In the genomic region with DNA sequence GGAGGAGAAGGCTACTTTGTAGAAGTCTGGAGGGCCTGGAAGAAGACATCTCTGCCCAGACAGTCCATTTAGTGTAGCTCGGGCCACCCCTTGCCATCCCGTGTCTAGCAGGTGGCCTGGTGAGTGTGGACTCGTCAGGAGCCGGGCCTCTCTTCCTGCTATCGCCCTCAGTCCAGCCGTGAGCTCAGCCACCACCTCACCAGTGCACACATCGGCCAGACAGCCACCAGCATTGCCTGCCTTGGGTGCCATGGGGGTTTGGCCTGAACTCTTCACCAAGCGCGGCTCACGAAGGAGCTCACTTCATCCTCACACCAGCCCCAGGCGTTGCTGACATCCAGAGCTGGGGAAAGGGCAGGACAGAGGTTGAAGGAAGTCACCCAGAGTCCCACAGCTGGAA, we compare ENCODE assay signal across 19 cellular contexts. TPM values are rescaled to one million over a fixed set of nuclear protein-coding genes. Genes with fewer than 3 reads are reported as not detected.
DNase-seq lines count a peak whose midpoint lies in the region; ATAC-seq, FAIRE-seq and TF ChIP-seq lines count a peak whose summit lies in the region.
"Had no signal": no experiment of that assay in that cellular context is flagged by ENCODE, and none has a peak within 500 bp of the region (broad histone marks: within the 10 kb centered on the region; RNA-seq: fewer than 3 reads in every experiment).

No MANE protein-coding gene starts in this region.

- no peak overlapping the region for H3T11ph ChIP-seq in H9 (ENCODE audit: low read length)

- peak; percentile 52 for DNase-seq in GM06990 (ENCODE audit: extremely low read depth, insufficient read length)
- peak; percentile 24 for DNase-seq in H9
- no peak for DNase-seq in HepG2 (ENCODE audit: low spot score)
- DNase-seq in stimulated activated naive B cell treated with anti-CD40 and anti-IgM and Interleukin-4, amounts not matched to agents 10 μg/mL and 1 μg/mL and 100 μg/mL, for 72 hours: no peak
- DNase-seq in stimulated activated CD4-positive, alpha-beta T cell treated with anti-CD3 and anti-CD28 coated beads, Interleukin-15, amount 100 ng/mL, for 24 hours: no peak
- DNase-seq in GM23338 (ENCODE audit: low spot score): no peak
- DNase-seq: C1 segment of cervical spinal cord; Calu3; CD8-positive, alpha-beta T cell; DMS153; KG1; NCI-H1105 treated with DMSO at 0.1 percent for 48 hours; NCI-H2029 treated with DMSO at 0.1 percent for 48 hours; NCI-H226; NCI-H510A treated with DMSO at 0.1 percent for 48 hours; NCI-H748 treated with DMSO at 0.1 percent for 48 hours; T-helper 1 cell had no signal

- H4K20me1 ChIP-seq in H9 (ENCODE audit: control insufficient read depth, insufficient read depth, insufficient read length): no peaks in the 10 kb centered on the region
- H4K20me1 ChIP-seq in HepG2 (ENCODE audit: insufficient read depth, low read length): no peaks in the 10 kb centered on the region
- no peaks in the 10 kb centered on the region for H4K20me1 ChIP-seq in GM23338 (replicated peaks; ENCODE audit: insufficient read depth)

- H3K9me2 ChIP-seq in GM23338 (ENCODE audit: insufficient read depth): no peaks in the 10 kb centered on the region

- H3K56ac ChIP-seq in H9 (ENCODE audit: insufficient read length, low read depth, low read length): no peak overlapping the region

- no peaks in the 10 kb centered on the region for H3K79me2 ChIP-seq in H9 (ENCODE audit: insufficient read depth, low read length)
- no peaks in the 10 kb centered on the region for H3K79me2 ChIP-seq in HepG2 (ENCODE audit: insufficient read depth, low read length)
- no peaks in the 10 kb centered on the region for H3K79me2 ChIP-seq in GM23338 (replicated peaks; ENCODE audit: insufficient read depth)

- H2BK20ac ChIP-seq in H9 (ENCODE audit: low read depth, low read length, poor library complexity, severe bottlenecking): no peak overlapping the region

- no peak overlapping the region for H2BK15ac ChIP-seq in H9 (ENCODE audit: low read depth, low read length)

- TF ChIP-seq RAD21 in HepG2 (CRISPR knock-in tag; IDR thresholded peaks at IDR 0.05): no peak

- POLR2A ChIA-PET in HepG2 (lab: Yijun Ruan, JAX): no interaction called here

- CTCF ChIA-PET in HepG2 (lab: Yijun Ruan, JAX; ENCODE audit: low intra/inter-chr PET ratio, low total read pairs): no interaction called here

- TF ChIP-seq EP300 in HepG2 (IDR thresholded peaks at IDR 0.05; ENCODE audit: low read depth in 2 of 2, low read length in 2 of 2) (no peak), HepG2 (CRISPR knock-in tag; IDR thresholded peaks at IDR 0.05; ENCODE audit: borderline replicate concordance) (no peak)

- no peaks in the 10 kb centered on the region for H3K79me1 ChIP-seq in H9 (ENCODE audit: insufficient read depth, low read depth, low read length, poor library complexity, severe bottlenecking)

- no peak overlapping the region for H3K4me3 Mint-ChIP-seq in H9
- peak overlapping the region in 1 of 2 donors; percentile 29 for H3K4me3 Mint-ChIP-seq in stimulated activated naive B cell treated with anti-CD40 and anti-IgM and Interleukin-4, amounts not matched to agents 10 μg/mL and 1 μg/mL and 100 μg/mL, for 72 hours
- H3K4me3 Mint-ChIP-seq in GM23338: no peak overlapping the region
- H3K4me3 Mint-ChIP-seq: CD8-positive, alpha-beta T cell had no signal

- H3K36me3 Mint-ChIP-seq in H9 (ENCODE audit: insufficient read depth in 1 of 3, low read depth in 3 of 3): peaks cover 0 to 2% (median 0%) of the 10 kb centered on the region in 3 experiments; a peak in 2 of 7 replicates
- H3K36me3 Mint-ChIP-seq in stimulated activated naive B cell treated with anti-CD40 and anti-IgM and Interleukin-4, amounts not matched to agents 10 μg/mL and 1 μg/mL and 100 μg/mL, for 72 hours: peaks cover 4 to 17% of the 10 kb centered on the region in 2 donors
- no peaks in the 10 kb centered on the region for H3K36me3 Mint-ChIP-seq in GM23338 (ENCODE audit: low read depth)
- H3K36me3 Mint-ChIP-seq: CD8-positive, alpha-beta T cell had no signal

- TF ChIP-seq POLR2A in HepG2 (IDR thresholded peaks at IDR 0.05; ENCODE audit: insufficient read depth in 1 of 2, low read depth in 2 of 2, low read length in 2 of 2): no peak

- no peak overlapping the region for H2BK5ac ChIP-seq in H9 (ENCODE audit: insufficient read length, low read length)

- H3K27me3 Mint-ChIP-seq in H9 (ENCODE audit: low read depth) (peaks cover 4% of the 10 kb centered on the region), GM23338 (ENCODE audit: insufficient read depth, low read depth, poor library complexity) (peaks cover 3% of the 10 kb centered on the region)
- no peaks in the 10 kb centered on the region for H3K27me3 Mint-ChIP-seq in stimulated activated naive B cell treated with anti-CD40 and anti-IgM and Interleukin-4, amounts not matched to agents 10 μg/mL and 1 μg/mL and 100 μg/mL, for 72 hours

- no peak overlapping the region for H3K4ac ChIP-seq in H9 (ENCODE audit: low read depth, low read length)

- H3K36me3 ChIP-seq in GM06990 (ENCODE audit: control insufficient read depth, insufficient read depth, low read length) (no peaks in the 10 kb centered on the region; the same call in 1 of the 2 replicates), HepG2 (replicated peaks in 1 of 2; ENCODE audit: control insufficient read depth in 1 of 2, insufficient read depth in 2 of 2, low read length in 2 of 2) (no peaks in the 10 kb centered on the region), GM23338 (ENCODE audit: insufficient read depth) (no peaks in the 10 kb centered on the region)

- H2AK5ac ChIP-seq in H9 (ENCODE audit: insufficient read length, low read length): no peak overlapping the region

- H3K4me2 ChIP-seq in H9 (ENCODE audit: insufficient read depth, insufficient read length, low read length): no peak overlapping the region
- peak overlapping the region; percentile 72 for H3K4me2 ChIP-seq in HepG2 (ENCODE audit: low read depth, low read length)
- H3K4me2 ChIP-seq in GM23338: no peak overlapping the region

- no peaks in the 10 kb centered on the region for H3K23me2 ChIP-seq in H9 (ENCODE audit: insufficient read length, low read depth, low read length, poor library complexity, severe bottlenecking)

- H4K5ac ChIP-seq in H9 (ENCODE audit: insufficient read length, low read depth, low read length): no peak overlapping the region

- H2BK120ac ChIP-seq in H9 (ENCODE audit: low read depth, low read length, poor library complexity, severe bottlenecking): no peak overlapping the region

- H3K27ac ChIP-seq in H9 (ENCODE audit: insufficient read length, low read depth, low read length) (no peak overlapping the region), HepG2 (ENCODE audit: extremely low read length, insufficient read depth, low read length) (no peak overlapping the region), GM23338 (ENCODE audit: low read depth) (no peak overlapping the region)
- H3K27ac ChIP-seq: RWPE1 had no signal

- H3K23ac ChIP-seq in H9 (ENCODE audit: insufficient read length, low read depth, low read length): no peak overlapping the region

- FAIRE-seq in HepG2 (lab: Jason Lieb, UNC): no peak

- no peaks in the 10 kb centered on the region for H3K9me3 ChIP-seq in H9 (ENCODE audit: control insufficient read depth, low read depth, low read length)
- H3K9me3 ChIP-seq in HepG2 (ENCODE audit: low read length): no peaks in the 10 kb centered on the region

- H2AFZ ChIP-seq in H9 (ENCODE audit: low read length) (no peak overlapping the region), HepG2 (ENCODE audit: low read length) (no peak overlapping the region), GM23338 (no peak overlapping the region)

- BruUV-seq in HepG2 (replicated peaks; lab: Mats Ljungman, UMichigan): no TSS peak

- TF ChIP-seq CTCF in GM06990 (IDR thresholded peaks at IDR 0.05; ENCODE audit: insufficient read depth, low read length, poor library complexity, severe bottlenecking): no peak
- no peak for TF ChIP-seq CTCF in H9 (conservative IDR thresholded peaks at IDR 0.05)
- TF ChIP-seq CTCF in HepG2 (CRISPR knock-in tag; IDR thresholded peaks at IDR 0.05): no peak
- TF ChIP-seq CTCF in GM23338 (conservative IDR thresholded peaks at IDR 0.05; ENCODE audit: low read depth in 2 of 2): no peak

- no CpG with 5 or more reads among the region's 11 CpGs for WGBS in H9 (ENCODE audit: extremely low coverage, insufficient read length, low lambda C conversion rate)
- WGBS in HepG2 (ENCODE audit: low lambda C conversion rate): 4% methylated on average over 7 of the region's 11 CpGs

- H3K4me1 ChIP-seq in H9 (ENCODE audit: insufficient read depth, low read length): 0 out of 2 replicates have a peak, but pooled peaks cover 2% of the 10 kb centered on the region
- peaks cover 32% of the 10 kb centered on the region for H3K4me1 ChIP-seq in HepG2 (ENCODE audit: insufficient read depth, low read length)
- peaks cover 17% of the 10 kb centered on the region for H3K4me1 ChIP-seq in GM23338 (ENCODE audit: insufficient read depth)

- H4K8ac ChIP-seq in H9 (replicated peaks; ENCODE audit: insufficient read length, low read depth, low read length): no peak overlapping the region

- in situ Hi-C loops in HepG2 (cut with HindIII; ENCODE audit: extremely low pct_ligation_motif_present, low pct_unique_long_range_greater_than_20kb): no loop called here

- H3K9me3 Mint-ChIP-seq in H9 (no peaks in the 10 kb centered on the region), GM23338 (no peaks in the 10 kb centered on the region)
- H3K9me3 Mint-ChIP-seq in stimulated activated naive B cell treated with anti-CD40 and anti-IgM and Interleukin-4, amounts not matched to agents 10 μg/mL and 1 μg/mL and 100 μg/mL, for 72 hours: peaks cover 0 to 4% of the 10 kb centered on the region in 2 donors
- H3K9me3 Mint-ChIP-seq: CD8-positive, alpha-beta T cell had no signal

- no peaks in the 10 kb centered on the region for H3F3A ChIP-seq in GM23338 (replicated peaks; ENCODE audit: low read depth)

- H3K9ac ChIP-seq in H9 (ENCODE audit: extremely low read depth, insufficient read length, low read length) (no peak overlapping the region), HepG2 (ENCODE audit: insufficient read depth, low read depth, low read length) (no peak overlapping the region)

- no peak overlapping the region for H4K91ac ChIP-seq in H9 (ENCODE audit: insufficient read length, low read depth, low read length)

- H2BK12ac ChIP-seq in H9 (ENCODE audit: insufficient read length, low read depth, low read length): no peak overlapping the region

- H3K27ac Mint-ChIP-seq in H9: no peak overlapping the region
- peak overlapping the region; percentile 79 for H3K27ac Mint-ChIP-seq in stimulated activated naive B cell treated with anti-CD40 and anti-IgM and Interleukin-4, amounts not matched to agents 10 μg/mL and 1 μg/mL and 100 μg/mL, for 72 hours
- no peak overlapping the region for H3K27ac Mint-ChIP-seq in GM23338
- H3K27ac Mint-ChIP-seq: CD8-positive, alpha-beta T cell had no signal

- peak; percentile 60 for ATAC-seq in HepG2
- no peak for ATAC-seq in stimulated activated naive B cell treated with anti-CD40 and anti-IgM and Interleukin-4, amounts not matched to agents 10 μg/mL and 1 μg/mL and 100 μg/mL, for 72 hours (replicated peaks)
- ATAC-seq in GM21423 (IDR thresholded peaks at IDR 0.05; ENCODE audit: unreplicated experiment): no peak
- no peak for ATAC-seq in GM23338
- ATAC-seq: CD8-positive, alpha-beta T cell had no signal

- no peaks in the 10 kb centered on the region for H3K27me3 ChIP-seq in GM06990 (replicated peaks; ENCODE audit: control insufficient read depth, insufficient read depth, low read length)
- H3K27me3 ChIP-seq in H9 (ENCODE audit: insufficient read depth, low read length): no peaks in the 10 kb centered on the region
- H3K27me3 ChIP-seq in HepG2 (ENCODE audit: control insufficient read depth in 1 of 2, insufficient read depth in 2 of 2, low read length in 2 of 2): peaks cover 0 to 4% of the 10 kb centered on the region in 2 experiments; a peak in 2 of 5 replicates
- H3K27me3 ChIP-seq in GM23338 (ENCODE audit: insufficient read depth): no peaks in the 10 kb centered on the region

- H3K4me3 ChIP-seq in GM06990 (replicated peaks; ENCODE audit: low read depth, low read length) (no peak overlapping the region), HepG2 (replicated peaks in 1 of 3; ENCODE audit: insufficient read depth in 1 of 3, low read depth in 2 of 3, low read length in 3 of 3) (peak overlapping the region in 1 of 3 experiments; percentile 34; a peak in 1 of 6 replicates), GM23338 (no peak overlapping the region)

- H3K18ac ChIP-seq in H9 (ENCODE audit: insufficient read length, low read depth, low read length): no peak overlapping the region

- intact Hi-C loops in HepG2 (cut with micrococcal nuclease; ENCODE audit: unreplicated experiment): no loop called here

- H3K4me1 Mint-ChIP-seq in H9 (peaks cover 26 to 30% of the 10 kb centered on the region in 2 experiments), GM23338 (peaks cover 31% of the 10 kb centered on the region)
- H3K4me1 Mint-ChIP-seq in stimulated activated naive B cell treated with anti-CD40 and anti-IgM and Interleukin-4, amounts not matched to agents 10 μg/mL and 1 μg/mL and 100 μg/mL, for 72 hours: peaks cover 56 to 72% of the 10 kb centered on the region in 2 donors

- H3K14ac ChIP-seq in H9 (ENCODE audit: insufficient read depth, low read length): no peak overlapping the region

RNA-seq across cellular contexts. Expression of a gene that starts 19.6 kb away (rescaled TPM):
- total RNA-seq in H9 (2021) (9.6 TPM in 2 replicates), HepG2 (2016; rRNA removed; fragmentation: Illumina TruSeq; extraction: Trizol) (12.2 and 13.0 TPM in 2 replicates)
- total RNA-seq in HepG2 (2016; cell fraction: cytosol; rRNA removed; fragmentation: Illumina TruSeq; extraction: Trizol; ENCODE audit: low read depth): 45.5 and 46.6 TPM in 2 replicates
- 10.7 and 11.9 TPM in 2 replicates for total RNA-seq in HepG2 (2016; cell fraction: insoluble cytoplasmic fraction; rRNA removed; fragmentation: Illumina TruSeq; extraction: Trizol)
- total RNA-seq in HepG2 (2016; cell fraction: membrane; rRNA removed; fragmentation: Illumina TruSeq; extraction: Trizol): 36.3 and 37.0 TPM in 2 replicates
- total RNA-seq in HepG2 (2016; cell fraction: nucleus; rRNA removed; fragmentation: Illumina TruSeq; extraction: Trizol): 8.7 and 9.5 TPM in 2 replicates
- polyA plus RNA-seq in HepG2 (2011; rRNA removed) (6.9 and 7.2 TPM in 2 replicates), GM23338 (2016; fragmentation: Nextera tagmentation; extraction: Ambion mirVana) (3.5 and 3.7 TPM in 2 replicates)
- polyA plus RNA-seq in HepG2 (2011; cell fraction: cytosol; rRNA removed): 6.0 and 6.8 TPM in 2 replicates
- 8.0 and 8.4 TPM in 2 replicates for polyA plus RNA-seq in HepG2 (2011; cell fraction: nucleus; rRNA removed)
- 5.3 and 5.6 TPM in 2 replicates for polyA plus RNA-seq in HepG2 (2012)
- 11.1 and 11.2 TPM in 2 replicates for polyA plus RNA-seq in HepG2 (2016; cell fraction: cytosol; fragmentation: Illumina TruSeq; extraction: Trizol; ENCODE audit: low read depth)
- 7.7 and 10.1 TPM in 2 replicates for polyA plus RNA-seq in HepG2 (2016; cell fraction: insoluble cytoplasmic fraction; fragmentation: Illumina TruSeq; extraction: Trizol; ENCODE audit: low read depth)
- 15.8 and 17.5 TPM in 2 replicates for polyA plus RNA-seq in HepG2 (2016; cell fraction: membrane; fragmentation: Illumina TruSeq; extraction: Trizol; ENCODE audit: low read depth)
- polyA plus RNA-seq in HepG2 (2016; cell fraction: nucleus; fragmentation: Illumina TruSeq; extraction: Trizol; ENCODE audit: insufficient read depth, low read depth): 11.6 and 12.0 TPM in 2 replicates
- polyA minus RNA-seq in HepG2 (2011; rRNA and poly(A)+ RNA removed; ENCODE audit: low replicate concordance): 21.0 and 40.5 TPM in 2 replicates
- polyA minus RNA-seq in HepG2 (2011; cell fraction: cytosol; rRNA and poly(A)+ RNA removed): 7.8 and 9.1 TPM in 2 replicates
- polyA minus RNA-seq in HepG2 (2011; cell fraction: nucleus; rRNA and poly(A)+ RNA removed): 6.8 and 11.8 TPM in 2 replicates
- 9.3 and 10.8 TPM in 2 replicates for total RNA-seq in GM23338 (2014; rRNA removed; shearing (Covaris generic))

Comparison
In these comparisons a context has a peak if more than half of its experiments do, and no peak if none do; other contexts are left out.
1. DNase-seq: peak in GM06990 (single experiment) and H9 (single experiment); none in HepG2 (single experiment), stimulated activated naive B cell treated with anti-CD40 and anti-IgM and Interleukin-4, amounts not matched to agents 10 μg/mL and 1 μg/mL and 100 μg/mL, for 72 hours (single experiment), stimulated activated CD4-positive, alpha-beta T cell treated with anti-CD3 and anti-CD28 coated beads, Interleukin-15, amount 100 ng/mL, for 24 hours (single experiment) and GM23338 (single experiment).